Comparison of ENCODE assay signal across 12 cellular contexts in the genomic region with DNA sequence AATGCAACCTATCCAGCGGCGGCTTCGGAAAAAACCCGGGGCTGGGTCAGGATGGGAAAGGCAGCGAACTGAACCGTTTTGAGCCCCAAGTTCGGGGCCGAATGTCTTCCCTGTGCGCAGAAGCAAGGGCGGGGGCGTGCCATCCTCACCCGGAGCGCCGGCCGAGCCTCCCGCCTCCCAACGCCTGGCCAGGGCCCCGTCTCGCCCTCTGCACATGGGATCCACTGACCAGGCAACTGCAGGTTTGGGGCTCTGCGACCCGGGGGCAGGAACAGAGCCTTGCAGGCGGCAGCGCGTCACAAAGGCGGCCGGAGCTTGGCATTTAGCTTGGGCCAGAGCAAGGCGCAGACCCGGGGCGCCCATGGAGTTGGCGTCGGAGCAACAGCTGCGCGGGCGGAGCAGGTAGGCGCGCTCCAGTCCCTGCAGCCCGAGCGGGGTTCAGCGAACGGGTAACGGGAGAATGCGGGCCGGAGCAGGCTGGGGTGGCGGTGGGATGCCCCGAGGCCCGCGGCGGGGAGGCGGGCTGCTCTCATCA. TPM values are rescaled to one million over a fixed set of nuclear protein-coding genes. Genes with fewer than 3 reads are reported as not detected.
A peak's percentile ranks its signal among the peaks of the same experiment; 100 is the strongest.
DNase-seq lines count a peak whose midpoint lies in the region; ATAC-seq, FAIRE-seq and TF ChIP-seq lines count a peak whose summit lies in the region.
"Had no signal": no experiment of that assay in that cellular context is flagged by ENCODE, and none has a peak within 500 bp of the region (broad histone marks: within the 10 kb centered on the region; RNA-seq: fewer than 3 reads in every experiment).

Gene FBXO39 (plus strand): TSS at position 345 of the 535 bp plus-strand sequence. CDS start 3,654 bp downstream, outside the sequence.

- POLR2A ChIA-PET in A549 (lab: Yijun Ruan, JAX) = no interaction called here

- H3K4me3 ChIP-seq in A549 = peak within 1 kb of the TSS; percentile 17; the same call in 1 of the 3 replicates
- peak within 1 kb of the TSS; percentile 35 for H3K4me3 ChIP-seq in ectodermal cell (ENCODE audit: insufficient read depth, low read depth, low read length)
- H3K4me3 ChIP-seq in lower lobe of right lung = no peak within 1 kb of the TSS

- no peak within 1 kb of the TSS for H3K27ac Mint-ChIP-seq in mesothelial cell of epicardium

- intact Hi-C loops in lower lobe of right lung (cut with DNase I) = no loop called here

- H3K27me3 Mint-ChIP-seq in mesothelial cell of epicardium (ENCODE audit: low read depth) = peaks cover 92% of the 10 kb centered on the region

- DNase-seq in A549 (ENCODE audit: low read depth in 1 of 2, low spot score in 1 of 2) = no peak
- peak; percentile 51 for DNase-seq in lower lobe of right lung
- no peak for DNase-seq in NCI-H524 treated with DMSO at 0.1 percent for 48 hours (lab: John Stamatoyannopoulos, UW)
- DNase-seq in GM19239 (ENCODE audit: insufficient read length, low spot score) = no peak
- no peak for DNase-seq in mesothelial cell of epicardium (ENCODE audit: low spot score in 2 of 2, unreplicated experiment in 2 of 2)
- DNase-seq: CD4-positive, alpha-beta memory T cell; NCI-H1694 treated with DMSO at 0.1 percent for 48 hours had no signal

- TF ChIP-seq EP300 in A549 (IDR thresholded peaks at IDR 0.05) = no peak

- FAIRE-seq in A549 (lab: Jason Lieb, UNC) = no peak
- no peak for FAIRE-seq in GM19239 (lab: Jason Lieb, UNC)
- FAIRE-seq: bronchial epithelial cell, frontal cortex had no signal

- H3K36me3 ChIP-seq in ectodermal cell (ENCODE audit: control insufficient read depth, insufficient read depth, low read length) (no peaks in the 10 kb centered on the region), lower lobe of right lung (peaks cover 31% of the 10 kb centered on the region)

- CTCF ChIA-PET in A549 (lab: Yijun Ruan, JAX) = interaction anchor here (1.2 to 2.5 kb wide), 3 partner anchors 11 to 26 kb away, joined by 3 to 5 read pairs (median 4); no protein-coding TSS in a partner anchor

- H3K9me3 ChIP-seq in A549 = peaks cover 18% of the 10 kb centered on the region
- no peaks in the 10 kb centered on the region for H3K9me3 ChIP-seq in ectodermal cell (ENCODE audit: control insufficient read depth, low read length)
- H3K9me3 ChIP-seq in lower lobe of right lung = peaks cover 23% of the 10 kb centered on the region

- 29% methylated on average over 32 of the region's 49 CpGs for WGBS in A549 (ENCODE audit: missing lambda C conversion rate)
- WGBS in ectodermal cell, 2 experiments = 3% methylated on average over 49 of the region's 49 CpGs

- peaks cover 14% of the 10 kb centered on the region for H3K9me3 Mint-ChIP-seq in mesothelial cell of epicardium

- peak; percentile 49 to 67; a peak in 4 of 6 replicates for ATAC-seq in A549
- peak; percentile 44 to 59 for ATAC-seq in lower lobe of right lung
- no peak for ATAC-seq in GM19463 (IDR thresholded peaks at IDR 0.05; ENCODE audit: unreplicated experiment)

- H3K4me1 ChIP-seq in A549 (no peaks in the 10 kb centered on the region), ectodermal cell (ENCODE audit: control insufficient read depth, insufficient read depth, low read length) (no peaks in the 10 kb centered on the region), lower lobe of right lung (no peaks in the 10 kb centered on the region)

- H3K36me3 Mint-ChIP-seq in mesothelial cell of epicardium = peaks cover 2% of the 10 kb centered on the region

- no peak within 1 kb of the TSS for H3K4me3 Mint-ChIP-seq in mesothelial cell of epicardium

- H3K27ac ChIP-seq in A549 (no peak within 1 kb of the TSS), ectodermal cell (ENCODE audit: insufficient read depth, low read depth, low read length, poor library complexity, severe bottlenecking) (no peak within 1 kb of the TSS), lower lobe of right lung (no peak within 1 kb of the TSS)

- H3K4me1 Mint-ChIP-seq in mesothelial cell of epicardium = no peaks in the 10 kb centered on the region

- TF ChIP-seq POLR2A in A549 (IDR thresholded peaks at IDR 0.05; ENCODE audit: low read length) (no peak), GM10847 (IDR thresholded peaks at IDR 0.05; ENCODE audit: extremely low read depth, insufficient read length) (peak; percentile 29)

- no peak for TF ChIP-seq RAD21 in A549 (conservative IDR thresholded peaks at IDR 0.05 in 1 of 2, IDR thresholded peaks at IDR 0.05 in 1 of 2)

- peaks cover 47% of the 10 kb centered on the region for H3K27me3 ChIP-seq in ectodermal cell (ENCODE audit: control insufficient read depth, insufficient read depth, low read length, poor library complexity, severe bottlenecking)
- H3K27me3 ChIP-seq in lower lobe of right lung (ENCODE audit: low read depth) = peaks cover 16% of the 10 kb centered on the region

- TF ChIP-seq CTCF in A549 (IDR thresholded peaks at IDR 0.05) (no peak), lower lobe of right lung (IDR thresholded peaks at IDR 0.05) (no peak), mesothelial cell of epicardium (IDR thresholded peaks at IDR 0.05; ENCODE audit: unreplicated experiment) (no peak)

- H3K4me2 ChIP-seq in A549 = peak within 1 kb of the TSS; percentile 58

TF ChIP-seq in A549, 52 proteins besides CTCF, POLR2A, EP300 and RAD21:
- TF ChIP-seq, protein P1, sequence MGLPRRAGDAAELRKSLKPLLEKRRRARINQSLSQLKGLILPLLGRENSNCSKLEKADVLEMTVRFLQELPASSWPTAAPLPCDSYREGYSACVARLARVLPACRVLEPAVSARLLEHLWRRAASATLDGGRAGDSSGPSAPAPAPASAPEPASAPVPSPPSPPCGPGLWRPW (IDR thresholded peaks at IDR 0.05) = no peak
- TF ChIP-seq RCOR1 (IDR thresholded peaks at IDR 0.05; ENCODE audit: low read depth, low read length) = no peak
- no peak for TF ChIP-seq RFX5 (IDR thresholded peaks at IDR 0.05)
- TF ChIP-seq REST (IDR thresholded peaks at IDR 0.05) = no peak
- TF ChIP-seq, protein P2, sequence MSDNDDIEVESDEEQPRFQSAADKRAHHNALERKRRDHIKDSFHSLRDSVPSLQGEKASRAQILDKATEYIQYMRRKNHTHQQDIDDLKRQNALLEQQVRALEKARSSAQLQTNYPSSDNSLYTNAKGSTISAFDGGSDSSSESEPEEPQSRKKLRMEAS (IDR thresholded peaks at IDR 0.05) = no peak
- no peak for TF ChIP-seq RARB (CRISPR knock-in tag; IDR thresholded peaks at IDR 0.05)
- TF ChIP-seq JUNB (IDR thresholded peaks at IDR 0.05) = no peak
- TF ChIP-seq ZC3H11A (IDR thresholded peaks at IDR 0.05) = no peak

RNA-seq across cellular contexts. Expression of gene FBXO39, which starts in this region (rescaled TPM):
- polyA plus RNA-seq in A549 (2011; rRNA removed) (not detected in 2 replicates), A549 (2017; fragmentation: RNase III; extraction: RNeasy Plus Mini Kit Qiagen cat#74134 plus additional on column Dnase treatment) (not detected in 3 replicates)
- polyA plus RNA-seq in A549 (2012; cell fraction: cytosol; rRNA removed) = not detected in 2 replicates
- not detected in 2 replicates for polyA plus RNA-seq in A549 (2012; cell fraction: nucleus; rRNA removed)
- not detected in 2 replicates for polyA minus RNA-seq in A549 (2011; rRNA and poly(A)+ RNA removed)
- not detected for polyA plus RNA-seq in ectodermal cell (2013, experiment 1 of 4)
- not detected for polyA plus RNA-seq in ectodermal cell (2013, experiment 2 of 4)
- polyA plus RNA-seq in ectodermal cell (2013, experiment 3 of 4) = not detected
- polyA plus RNA-seq in ectodermal cell (2013, experiment 4 of 4) = not detected
- total RNA-seq in lower lobe of right lung (not detected), mesothelial cell of epicardium (not detected in 3 replicates)
- total RNA-seq: bronchial epithelial cell, frontal cortex had no signal

Comparison
In these comparisons a context has a peak if more than half of its experiments do, and no peak if none do; other contexts are left out.
1. Peak in ATAC-seq, H3K4me3 ChIP-seq and H3K4me2 ChIP-seq in A549; RNA of the gene not detected or under 1 TPM.
2. Peak in DNase-seq and ATAC-seq in lower lobe of right lung; RNA of the gene not detected or under 1 TPM.